8 cellular contexts compared by ENCODE assay signal in genomic region chr19:18086590-18087138, GRCh38.
DNase-seq lines count a peak whose midpoint lies in the region; ATAC-seq and TF ChIP-seq lines count a peak whose summit lies in the region.

TSS of gene IL12RB1 (minus strand) at chr19:18086934. CDS start at chr19:18086823, 111 bp downstream.

- H3K27me3 ChIP-seq in muscle layer of duodenum (ENCODE audit: low read depth, low read length): no peaks in the 10 kb centered on the region

- H3K4me1 ChIP-seq in muscle layer of duodenum (ENCODE audit: control insufficient read depth in 1 of 2, insufficient read depth in 2 of 2, low read length in 2 of 2): no peaks in the 10 kb centered on the region

- no peak for ATAC-seq in GM19395 (IDR thresholded peaks at IDR 0.05; ENCODE audit: unreplicated experiment)
- ATAC-seq in GM21526 (IDR thresholded peaks at IDR 0.05; ENCODE audit: low FRiP score, unreplicated experiment): no peak

- no peak for TF ChIP-seq CTCF in NB4 (IDR thresholded peaks at IDR 0.05; ENCODE audit: low read depth, low read length)

- DNase-seq in AG08396 (ENCODE audit: low spot score) (peak; percentile 40), NB4 (ENCODE audit: low read depth) (peak; percentile 25), NCI-H1092 treated with DMSO at 0.1 percent for 48 hours (lab: John Stamatoyannopoulos, UW) (no peak), NCI-H226 (no peak)
- peak; percentile 49 for DNase-seq in activated effector memory CD4-positive, alpha-beta T cell treated with Interleukin-2 at 50 U/mL for 16 hours

- TF ChIP-seq POLR2A in NB4 (IDR thresholded peaks at IDR 0.05; ENCODE audit: extremely low read depth, insufficient read length): no peak

- no peaks in the 10 kb centered on the region for H3K36me3 ChIP-seq in muscle layer of duodenum (ENCODE audit: control insufficient read depth in 1 of 2, insufficient read depth in 2 of 2, low read length in 2 of 2)

- H3K4me3 ChIP-seq in NB4 (ENCODE audit: low read depth, low read length): no peak within 1 kb of the TSS
- peak within 1 kb of the TSS; percentile 37 to 52 for H3K4me3 ChIP-seq in muscle layer of duodenum (ENCODE audit: low read depth in 1 of 2, low read length in 2 of 2)

- H3K27ac ChIP-seq in muscle layer of duodenum (ENCODE audit: low read length): peak within 1 kb of the TSS; percentile 51

- no peaks in the 10 kb centered on the region for H3K9me3 ChIP-seq in muscle layer of duodenum (ENCODE audit: control insufficient read depth in 1 of 2, low read length in 2 of 2)

Comparison
In these comparisons a context has a peak if more than half of its experiments do, and no peak if none do; other contexts are left out.
1. DNase-seq: peak in AG08396 (single experiment), NB4 (single experiment) and activated effector memory CD4-positive, alpha-beta T cell treated with Interleukin-2 at 50 U/mL for 16 hours (single experiment); none in NCI-H1092 treated with DMSO at 0.1 percent for 48 hours (single experiment) and NCI-H226 (single experiment).